In genomic region chr7:24549961-24550360, GRCh38 we compare ENCODE assay signal across 30 cellular contexts.
"Had no signal": no experiment of that assay in that cellular context is flagged by ENCODE, and none has a peak within 500 bp of the region (broad histone marks: within the 10 kb centered on the region; RNA-seq: fewer than 3 reads in every experiment).

No MANE protein-coding gene starts in this region.

- H3K27ac ChIP-seq: adrenal gland, body of pancreas, brain microvascular endothelial cell, breast epithelium, VCaP had no signal

- H3K4me3 ChIP-seq: adrenal gland, body of pancreas, breast epithelium had no signal

- H3K36me3 ChIP-seq: adrenal gland, brain microvascular endothelial cell, breast epithelium had no signal

- H3K9me3 ChIP-seq: adrenal gland, body of pancreas, breast epithelium had no signal

- H3K27me3 ChIP-seq: body of pancreas, brain microvascular endothelial cell, breast epithelium had no signal

- H3K4me1 ChIP-seq: adrenal gland, body of pancreas, breast epithelium had no signal

- DNase-seq: activated B cell treated with CpG ODN at 0.5 μM for 24 hours; activated CD4-positive, alpha-beta memory T cell treated with anti-CD3 and anti-CD28 coated beads for 36 hours; activated CD4-positive, alpha-beta T cell treated with anti-CD3 and anti-CD28 coated beads for 4 hours; activated CD4-positive, alpha-beta T cell treated with anti-CD3 and anti-CD28 coated beads, Interleukin-2, amount 10 ng/mL, durations not matched to agents 24 days and 14 days; activated CD4-positive, alpha-beta T cell treated with anti-CD3 and anti-CD28 coated beads, Interleukin-2, amount 50 U/mL, for 1 hour; activated CD4-positive, alpha-beta T cell treated with anti-CD3 and anti-CD28 coated beads, Interleukin-2, amount 50 U/mL, for 4 hours; activated CD4-positive, CD25-positive, alpha-beta regulatory T cell treated with anti-CD3 and anti-CD28 coated beads, Interleukin-2, amount 50 U/mL, for 72 hours; activated CD8-positive, alpha-beta memory T cell treated with anti-CD3 and anti-CD28 coated beads, Interleukin-2, amount 50 U/mL, for 4 hours; activated CD8-positive, alpha-beta T cell treated with anti-CD3 and anti-CD28 coated beads for 36 hours; activated effector memory CD4-positive, alpha-beta T cell treated with anti-CD3 and anti-CD28 coated beads, Interleukin-2, amount 50 U/mL, for 16 hours; activated gamma-delta T cell treated with Interleukin-2 at 50 U/mL for 16 hours; activated naive CD4-positive, alpha-beta T cell; activated naive CD4-positive, alpha-beta T cell treated with anti-CD3 and anti-CD28 coated beads for 36 hours; activated naive CD4-positive, alpha-beta T cell treated with anti-CD3 and anti-CD28 coated beads, Interleukin-2, amount 50 U/mL, for 16 hours; activated naive CD8-positive, alpha-beta T cell treated with anti-CD3 and anti-CD28 coated beads for 36 hours; activated T-cell treated with anti-CD3 and anti-CD28 coated beads for 4 hours; activated T-cell treated with anti-CD3 and anti-CD28 coated beads, Interleukin-2, amount 50 U/mL, for 1 hour; activated T-cell treated with anti-CD3 and anti-CD28 coated beads, Interleukin-2, amount 50 U/mL, for 4 hours; activated T-cell treated with anti-CD3 and anti-CD28 coated beads, Interleukin-2, amount 50 U/mL, for 72 hours; adrenal gland; amniotic stem cell; aorta; body of pancreas; brain microvascular endothelial cell; central memory CD4-positive, alpha-beta T cell; T-helper 1 cell; T-helper 2 cell; T-helper 9 cell had no signal
